9 cellular contexts compared by ENCODE assay signal in genomic region chr2:98148968-98149697, GRCh38.
DNase-seq lines count a peak whose midpoint lies in the region; ATAC-seq and TF ChIP-seq lines count a peak whose summit lies in the region.
"Had no signal": no experiment of that assay in that cellular context is flagged by ENCODE, and none has a peak within 500 bp of the region (broad histone marks: within the 10 kb centered on the region; RNA-seq: fewer than 3 reads in every experiment).

No MANE protein-coding gene starts in this region.

- H3K36me3 Mint-ChIP-seq in neural progenitor cell (no peaks in the 10 kb centered on the region), mesothelial cell of epicardium (no peaks in the 10 kb centered on the region)

- peak overlapping the region; percentile 23 for H2AFZ ChIP-seq in neural progenitor cell (replicated peaks)

- H3K27me3 ChIP-seq in neural progenitor cell, result no peaks in the 10 kb centered on the region

- H3K9me3 Mint-ChIP-seq in neural progenitor cell, result peaks cover 8% of the 10 kb centered on the region
- peaks cover 15% of the 10 kb centered on the region for H3K9me3 Mint-ChIP-seq in mesothelial cell of epicardium

- H3K27me3 Mint-ChIP-seq in neural progenitor cell (ENCODE audit: insufficient read depth, low read depth), result peaks cover 6% of the 10 kb centered on the region
- peaks cover 6% of the 10 kb centered on the region for H3K27me3 Mint-ChIP-seq in mesothelial cell of epicardium (ENCODE audit: low read depth)

- no peaks in the 10 kb centered on the region for H3K36me3 ChIP-seq in neural progenitor cell

- H3F3A ChIP-seq in neural progenitor cell (ENCODE audit: low read depth), result no peaks in the 10 kb centered on the region

- H3K27ac ChIP-seq in RWPE1, result no peak overlapping the region
- H3K27ac ChIP-seq in neural progenitor cell, result no peak overlapping the region

- H3K27ac Mint-ChIP-seq in neural progenitor cell, result no peak overlapping the region
- H3K27ac Mint-ChIP-seq in mesothelial cell of epicardium, result no peak overlapping the region

- no peak for TF ChIP-seq CTCF in RWPE1 (conservative IDR thresholded peaks at IDR 0.05; ENCODE audit: low read depth)
- TF ChIP-seq CTCF in epithelial cell of esophagus (IDR thresholded peaks at IDR 0.05; ENCODE audit: insufficient read depth, low read depth, low read length, missing control alignments), result no peak
- TF ChIP-seq CTCF in neural progenitor cell (IDR thresholded peaks at IDR 0.05), result no peak
- TF ChIP-seq CTCF in mesothelial cell of epicardium (IDR thresholded peaks at IDR 0.05; ENCODE audit: unreplicated experiment), result no peak

- no peaks in the 10 kb centered on the region for H3K9me3 ChIP-seq in neural progenitor cell (ENCODE audit: low read depth)

- no peak overlapping the region for H3K4me3 ChIP-seq in epithelial cell of esophagus (ENCODE audit: low read length)
- H3K4me3 ChIP-seq in neural progenitor cell, result no peak overlapping the region
- H3K4me3 ChIP-seq: lung had no signal

- H3K4me3 Mint-ChIP-seq in neural progenitor cell, result no peak overlapping the region
- no peak overlapping the region for H3K4me3 Mint-ChIP-seq in mesothelial cell of epicardium

- no peaks in the 10 kb centered on the region for H3K79me2 ChIP-seq in neural progenitor cell (ENCODE audit: low read depth)

- no peak overlapping the region for H3K4me2 ChIP-seq in neural progenitor cell

- no peaks in the 10 kb centered on the region for H3K4me1 Mint-ChIP-seq in neural progenitor cell
- no peaks in the 10 kb centered on the region for H3K4me1 Mint-ChIP-seq in mesothelial cell of epicardium

- no peak for ATAC-seq in GM21447 (IDR thresholded peaks at IDR 0.05; ENCODE audit: unreplicated experiment)

- CTCF ChIA-PET in RWPE1 (lab: Yijun Ruan, JAX), result interaction anchor here (0.6 kb wide), 1 partner anchor 390 kb away, joined by 3 read pairs; no protein-coding TSS in a partner anchor

- no peak overlapping the region for H3K9ac ChIP-seq in neural progenitor cell

- POLR2A ChIA-PET in RWPE1 (lab: Yijun Ruan, JAX; ENCODE audit: low non-redundant PET), result no interaction called here

- H4K20me1 ChIP-seq in neural progenitor cell (ENCODE audit: low read depth), result no peaks in the 10 kb centered on the region

- no peaks in the 10 kb centered on the region for H3K4me1 ChIP-seq in neural progenitor cell

- DNase-seq in GM04504 (ENCODE audit: low read depth) (peak; percentile 17), RWPE1 (ENCODE audit: low spot score) (peak; percentile 31), epithelial cell of esophagus (ENCODE audit: low read depth) (peak; percentile 78), neural progenitor cell (ENCODE audit: low spot score) (no peak), cerebellar nuclear complex (lab: John Stamatoyannopoulos, UW) (no peak), NCI-H2196 (lab: John Stamatoyannopoulos, UW; ENCODE audit: unreplicated experiment) (no peak), mesothelial cell of epicardium (ENCODE audit: low spot score in 2 of 2, unreplicated experiment in 2 of 2) (no peak)

Comparison
In these comparisons a context has a peak if more than half of its experiments do, and no peak if none do; other contexts are left out.
1. DNase-seq: peak in GM04504 (single experiment), RWPE1 (single experiment) and epithelial cell of esophagus (single experiment); none in neural progenitor cell (single experiment), cerebellar nuclear complex (0 of 2), NCI-H2196 (single experiment) and mesothelial cell of epicardium (0 of 2).